ENCODE assay signal across 20 cellular contexts in the genomic region with DNA sequence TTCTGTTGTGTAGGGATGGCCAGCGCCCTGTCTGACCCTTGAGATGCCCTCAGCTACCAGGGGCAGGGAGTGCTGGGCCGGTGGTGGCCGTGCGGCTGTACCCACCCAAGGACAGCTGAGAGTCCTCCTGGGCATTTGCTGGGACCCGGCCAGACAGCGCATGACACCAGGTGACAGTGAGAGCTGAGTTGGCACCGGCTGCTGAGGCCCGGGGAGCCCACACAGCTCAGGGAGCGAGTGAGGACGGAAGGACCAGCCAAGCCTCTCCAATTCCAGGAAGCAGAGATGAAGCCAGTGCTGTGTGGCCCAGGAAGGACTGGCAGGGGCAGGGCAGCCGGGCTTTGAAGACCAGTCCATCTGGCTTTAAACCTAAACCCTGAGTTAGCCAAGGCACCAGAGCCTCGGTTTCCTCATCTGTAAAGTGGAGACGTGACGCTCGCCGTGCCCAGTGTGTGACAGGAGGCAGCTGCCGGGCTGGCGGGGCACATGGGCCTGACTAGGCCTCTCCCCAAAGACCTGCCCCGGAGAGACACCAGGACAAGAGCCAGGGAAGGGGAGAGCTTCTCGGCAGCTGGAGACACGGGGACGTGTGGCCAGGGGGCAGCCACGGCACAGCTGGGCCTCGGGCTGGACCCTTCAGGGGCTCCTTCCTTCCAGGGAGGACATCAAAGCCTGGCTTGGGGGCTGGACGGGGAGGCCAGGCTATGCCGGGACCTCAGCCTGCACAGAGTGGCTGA. TPM values are rescaled to one million over a fixed set of nuclear protein-coding genes. Genes with fewer than 3 reads are reported as not detected.
DNase-seq lines count a peak whose midpoint lies in the region; ATAC-seq, FAIRE-seq and TF ChIP-seq lines count a peak whose summit lies in the region.
"Had no signal": no experiment of that assay in that cellular context is flagged by ENCODE, and none has a peak within 500 bp of the region (broad histone marks: within the 10 kb centered on the region; RNA-seq: fewer than 3 reads in every experiment).

No MANE protein-coding gene starts in this region.

- H3K9ac ChIP-seq in liver (ENCODE audit: low read depth in 1 of 2, low read length in 2 of 2) (no peak overlapping the region), HepG2 (ENCODE audit: insufficient read depth, low read depth, low read length) (no peak overlapping the region)

- no peaks in the 10 kb centered on the region for H3K79me2 ChIP-seq in HepG2 (ENCODE audit: insufficient read depth, low read length)

- DNase-seq in HepG2 (ENCODE audit: low spot score) (no peak), Right ventricle myocardium superior (peak; percentile 88), nephron progenitor cell (peak; percentile 4), NCI-H446 (lab: John Stamatoyannopoulos, UW) (no peak), SW480 (ENCODE audit: low spot score) (no peak)
- no peak for DNase-seq in activated CD4-positive, alpha-beta T cell treated with anti-CD3 and anti-CD28 coated beads, Interleukin-2, amount 50 U/mL, for 48 hours
- no peak for DNase-seq in stimulated activated naive B cell treated with anti-CD40 and anti-IgM and Interleukin-4, amounts not matched to agents 10 μg/mL and 1 μg/mL and 100 μg/mL, for 72 hours
- DNase-seq: activated CD4-positive, alpha-beta T cell treated with anti-CD3 and anti-CD28 coated beads for 1 hour; naive thymus-derived CD4-positive, alpha-beta T cell; NCI-H526 treated with DMSO at 0.1 percent for 48 hours; PC-3 had no signal

- no peak for TF ChIP-seq EP300 in HepG2 (IDR thresholded peaks at IDR 0.05; ENCODE audit: low read depth in 2 of 2, low read length in 2 of 2)
- TF ChIP-seq EP300 in HepG2 (CRISPR knock-in tag; IDR thresholded peaks at IDR 0.05; ENCODE audit: borderline replicate concordance), result no peak

- POLR2A ChIA-PET in HepG2 (lab: Yijun Ruan, JAX), result interaction anchor here (0.6 kb wide), 1 partner anchor 46 kb away, joined by 3 read pairs; no protein-coding TSS in a partner anchor

- no peaks in the 10 kb centered on the region for H3K36me3 Mint-ChIP-seq in nephron progenitor cell (ENCODE audit: low read depth)
- no peaks in the 10 kb centered on the region for H3K36me3 Mint-ChIP-seq in stimulated activated naive B cell treated with anti-CD40 and anti-IgM and Interleukin-4, amounts not matched to agents 10 μg/mL and 1 μg/mL and 100 μg/mL, for 72 hours
- H3K36me3 Mint-ChIP-seq: naive thymus-derived CD4-positive, alpha-beta T cell had no signal

- peaks cover 26% of the 10 kb centered on the region for H3K4me1 Mint-ChIP-seq in nephron progenitor cell
- peaks cover 13 to 19% of the 10 kb centered on the region in 2 donors for H3K4me1 Mint-ChIP-seq in stimulated activated naive B cell treated with anti-CD40 and anti-IgM and Interleukin-4, amounts not matched to agents 10 μg/mL and 1 μg/mL and 100 μg/mL, for 72 hours

- CTCF ChIA-PET in HepG2 (lab: Yijun Ruan, JAX; ENCODE audit: low intra/inter-chr PET ratio, low total read pairs), result no interaction called here

- no peaks in the 10 kb centered on the region for H4K20me1 ChIP-seq in HepG2 (ENCODE audit: insufficient read depth, low read length)

- in situ Hi-C loops in HepG2 (cut with HindIII; ENCODE audit: extremely low pct_ligation_motif_present, low pct_unique_long_range_greater_than_20kb), result no loop called here

- H3K4me1 ChIP-seq in liver (ENCODE audit: control insufficient read depth in 4 of 4, insufficient read depth in 4 of 4, low read length in 3 of 4) (peaks cover 29 to 73% (median 57%) of the 10 kb centered on the region in 4 donors), HepG2 (ENCODE audit: insufficient read depth, low read length) (peaks cover 61% of the 10 kb centered on the region)

- H3K27me3 Mint-ChIP-seq in nephron progenitor cell (ENCODE audit: low read depth, poor library complexity), result peaks cover 34% of the 10 kb centered on the region
- H3K27me3 Mint-ChIP-seq in stimulated activated naive B cell treated with anti-CD40 and anti-IgM and Interleukin-4, amounts not matched to agents 10 μg/mL and 1 μg/mL and 100 μg/mL, for 72 hours, result peaks cover 0 to 3% of the 10 kb centered on the region in 2 donors

- 45% methylated on average over 26 of the region's 26 CpGs for WGBS in liver
- 75% methylated on average over 4 of the region's 26 CpGs for WGBS in HepG2 (ENCODE audit: low lambda C conversion rate)

- H3K27ac ChIP-seq in liver (ENCODE audit: low read depth in 1 of 2, low read length in 2 of 2) (peak overlapping the region; percentile 89 to 94), HepG2 (ENCODE audit: extremely low read length, insufficient read depth, low read length) (no peak overlapping the region)
- H3K27ac ChIP-seq: C4-2B, HL-60, thoracic aorta had no signal

- H3K27me3 ChIP-seq in liver (ENCODE audit: control insufficient read depth in 4 of 4, insufficient read depth in 4 of 4, low read length in 3 of 4) (no peaks in the 10 kb centered on the region), HepG2 (ENCODE audit: control insufficient read depth in 1 of 2, insufficient read depth in 2 of 2, low read length in 2 of 2) (peaks cover 19 to 73% of the 10 kb centered on the region in 2 experiments)

- TF ChIP-seq POLR2A in HepG2 (IDR thresholded peaks at IDR 0.05; ENCODE audit: insufficient read depth in 1 of 2, low read depth in 2 of 2, low read length in 2 of 2), result no peak

- H3K9me3 ChIP-seq in liver (ENCODE audit: control insufficient read depth in 4 of 4, low read length in 3 of 4) (no peaks in the 10 kb centered on the region), HepG2 (ENCODE audit: low read length) (no peaks in the 10 kb centered on the region)
- H3K9me3 ChIP-seq: thoracic aorta had no signal

- H3K36me3 ChIP-seq in liver (ENCODE audit: control insufficient read depth in 4 of 4, insufficient read depth in 3 of 4, low read depth in 1 of 4, low read length in 3 of 4), result no peaks in the 10 kb centered on the region
- no peaks in the 10 kb centered on the region for H3K36me3 ChIP-seq in HepG2 (replicated peaks in 1 of 2; ENCODE audit: control insufficient read depth in 1 of 2, insufficient read depth in 2 of 2, low read length in 2 of 2)
- H3K36me3 ChIP-seq: thoracic aorta had no signal

- TF ChIP-seq RAD21 in liver (IDR thresholded peaks at IDR 0.05) (no peak), HepG2 (CRISPR knock-in tag; IDR thresholded peaks at IDR 0.05) (no peak)

- no peak for FAIRE-seq in HepG2 (lab: Jason Lieb, UNC)
- FAIRE-seq: frontal cortex had no signal

- H3K27ac Mint-ChIP-seq in nephron progenitor cell, result no peak overlapping the region
- H3K27ac Mint-ChIP-seq in stimulated activated naive B cell treated with anti-CD40 and anti-IgM and Interleukin-4, amounts not matched to agents 10 μg/mL and 1 μg/mL and 100 μg/mL, for 72 hours, result no peak overlapping the region
- H3K27ac Mint-ChIP-seq: GM23338; naive thymus-derived CD4-positive, alpha-beta T cell had no signal

- intact Hi-C loops in HepG2 (cut with micrococcal nuclease; ENCODE audit: unreplicated experiment) (loop anchor here (5.0 kb wide), 1 partner anchor 43 kb away; no protein-coding TSS in a partner anchor), Right ventricle myocardium superior (cut with DNase I) (no loop called here)

- H3K9me3 Mint-ChIP-seq in nephron progenitor cell, result no peaks in the 10 kb centered on the region
- no peaks in the 10 kb centered on the region for H3K9me3 Mint-ChIP-seq in stimulated activated naive B cell treated with anti-CD40 and anti-IgM and Interleukin-4, amounts not matched to agents 10 μg/mL and 1 μg/mL and 100 μg/mL, for 72 hours
- H3K9me3 Mint-ChIP-seq: dendritic cell treated with granulocyte-macrophage colony-stimulating factor and Interleukin-4, amounts not matched to agents 40 ng/mL and 50 ng/mL, for 4 days; GM23338; naive thymus-derived CD4-positive, alpha-beta T cell had no signal

- ATAC-seq in HepG2, result no peak
- ATAC-seq in Right ventricle myocardium superior (ENCODE audit: poor library complexity), result peak; percentile 50
- ATAC-seq in stimulated activated naive B cell treated with anti-CD40 and anti-IgM and Interleukin-4, amounts not matched to agents 10 μg/mL and 1 μg/mL and 100 μg/mL, for 72 hours (replicated peaks), result no peak
- ATAC-seq: GM23338; naive thymus-derived CD4-positive, alpha-beta T cell; PC-3 had no signal

- H3K4me3 Mint-ChIP-seq in nephron progenitor cell, result no peak overlapping the region
- H3K4me3 Mint-ChIP-seq in stimulated activated naive B cell treated with anti-CD40 and anti-IgM and Interleukin-4, amounts not matched to agents 10 μg/mL and 1 μg/mL and 100 μg/mL, for 72 hours, result no peak overlapping the region
- H3K4me3 Mint-ChIP-seq: dendritic cell treated with granulocyte-macrophage colony-stimulating factor and Interleukin-4, amounts not matched to agents 40 ng/mL and 50 ng/mL, for 4 days; GM23338; naive thymus-derived CD4-positive, alpha-beta T cell had no signal

- H3K4me3 ChIP-seq in liver (ENCODE audit: low read depth in 1 of 3, low read length in 3 of 3), result no peak overlapping the region
- no peak overlapping the region for H3K4me3 ChIP-seq in HepG2 (replicated peaks in 1 of 3; ENCODE audit: insufficient read depth in 1 of 3, low read depth in 2 of 3, low read length in 3 of 3)
- H3K4me3 ChIP-seq: GM23338, thoracic aorta had no signal

- TF ChIP-seq CTCF in liver (IDR thresholded peaks at IDR 0.05; ENCODE audit: low read depth, low read length, missing input control) (no peak), HepG2 (CRISPR knock-in tag; IDR thresholded peaks at IDR 0.05) (no peak), nephron progenitor cell (IDR thresholded peaks at IDR 0.05) (no peak)

- no peak overlapping the region for H3K4me2 ChIP-seq in HepG2 (ENCODE audit: low read depth, low read length)
- H3K4me2 ChIP-seq: GM23338 had no signal

- no TSS peak for BruUV-seq in HepG2 (replicated peaks; lab: Mats Ljungman, UMichigan)

- H2AFZ ChIP-seq in HepG2 (ENCODE audit: low read length), result no peak overlapping the region
- H2AFZ ChIP-seq: GM23338 had no signal

RNA-seq across cellular contexts. Expression of a gene that starts 3.0 kb away (rescaled TPM):
- 100 to 1,000 TPM in 1 of 2 donors, 10 to 100 TPM in 1; 75.1 to 213 TPM for total RNA-seq in liver
- 100 to 1,000 TPM; 211 to 222 TPM for polyA plus RNA-seq in liver
- total RNA-seq in HepG2 (2016; rRNA removed; fragmentation: Illumina TruSeq; extraction: Trizol), result 2.5 and 3.9 TPM in 2 replicates
- 5.2 and 5.9 TPM in 2 replicates for total RNA-seq in HepG2 (2016; cell fraction: cytosol; rRNA removed; fragmentation: Illumina TruSeq; extraction: Trizol; ENCODE audit: low read depth)
- 2.1 and 3.5 TPM in 2 replicates for total RNA-seq in HepG2 (2016; cell fraction: insoluble cytoplasmic fraction; rRNA removed; fragmentation: Illumina TruSeq; extraction: Trizol)
- 6.3 and 6.7 TPM in 2 replicates for total RNA-seq in HepG2 (2016; cell fraction: membrane; rRNA removed; fragmentation: Illumina TruSeq; extraction: Trizol)
- total RNA-seq in HepG2 (2016; cell fraction: nucleus; rRNA removed; fragmentation: Illumina TruSeq; extraction: Trizol), result 3.1 and 3.9 TPM in 2 replicates
- polyA plus RNA-seq in HepG2 (2011; rRNA removed), result 25.8 and 33.0 TPM in 2 replicates
- 34.1 and 37.6 TPM in 2 replicates for polyA plus RNA-seq in HepG2 (2011; cell fraction: cytosol; rRNA removed)
- 32.1 and 35.6 TPM in 2 replicates for polyA plus RNA-seq in HepG2 (2011; cell fraction: nucleus; rRNA removed)
- 9.3 and 10.6 TPM in 2 replicates for polyA plus RNA-seq in HepG2 (2012)
- 8.4 and 9.1 TPM in 2 replicates for polyA plus RNA-seq in HepG2 (2016; cell fraction: cytosol; fragmentation: Illumina TruSeq; extraction: Trizol; ENCODE audit: low read depth)
- 3.6 and 3.8 TPM in 2 replicates for polyA plus RNA-seq in HepG2 (2016; cell fraction: insoluble cytoplasmic fraction; fragmentation: Illumina TruSeq; extraction: Trizol; ENCODE audit: low read depth)
- polyA plus RNA-seq in HepG2 (2016; cell fraction: membrane; fragmentation: Illumina TruSeq; extraction: Trizol; ENCODE audit: low read depth), result 9.7 and 9.8 TPM in 2 replicates
- polyA plus RNA-seq in HepG2 (2016; cell fraction: nucleus; fragmentation: Illumina TruSeq; extraction: Trizol; ENCODE audit: insufficient read depth, low read depth), result 8.2 and 8.4 TPM in 2 replicates
- polyA minus RNA-seq in HepG2 (2011; rRNA and poly(A)+ RNA removed; ENCODE audit: low replicate concordance), result 34.1 and 96.5 TPM in 2 replicates
- polyA minus RNA-seq in HepG2 (2011; cell fraction: cytosol; rRNA and poly(A)+ RNA removed), result 12.3 and 17.9 TPM in 2 replicates
- polyA minus RNA-seq in HepG2 (2011; cell fraction: nucleus; rRNA and poly(A)+ RNA removed), result 6.1 and 6.2 TPM in 2 replicates
- total RNA-seq in Right ventricle myocardium superior, result 48.6 TPM

RNA-seq across cellular contexts. Expression of a gene that starts 22.1 kb away (rescaled TPM):
- 10 to 100 TPM in 1 of 2 donors, 1 to 10 TPM in 1; 6.4 to 19.7 TPM for total RNA-seq in liver
- 1 to 10 TPM; 2.3 to 4.1 TPM for polyA plus RNA-seq in liver
- total RNA-seq in HepG2 (2016; rRNA removed; fragmentation: Illumina TruSeq; extraction: Trizol), result 0.18 and 0.28 TPM in 2 replicates
- 0.91 and 1.1 TPM in 2 replicates for total RNA-seq in HepG2 (2016; cell fraction: cytosol; rRNA removed; fragmentation: Illumina TruSeq; extraction: Trizol; ENCODE audit: low read depth)
- total RNA-seq in HepG2 (2016; cell fraction: insoluble cytoplasmic fraction; rRNA removed; fragmentation: Illumina TruSeq; extraction: Trizol), result 0.28 and 0.41 TPM in 2 replicates
- total RNA-seq in HepG2 (2016; cell fraction: membrane; rRNA removed; fragmentation: Illumina TruSeq; extraction: Trizol), result 0.99 and 1.2 TPM in 2 replicates
- 0.16 TPM in 1 of 2 replicates, not detected in the other for total RNA-seq in HepG2 (2016; cell fraction: nucleus; rRNA removed; fragmentation: Illumina TruSeq; extraction: Trizol)
- polyA plus RNA-seq in HepG2 (2011; rRNA removed), result 3.9 and 7.2 TPM in 2 replicates
- polyA plus RNA-seq in HepG2 (2011; cell fraction: cytosol; rRNA removed), result 4.8 and 7.5 TPM in 2 replicates
- 17.3 and 19.2 TPM in 2 replicates for polyA plus RNA-seq in HepG2 (2011; cell fraction: nucleus; rRNA removed)
- polyA plus RNA-seq in HepG2 (2012), result 3.2 TPM in 2 replicates
- 1.3 TPM in 2 replicates for polyA plus RNA-seq in HepG2 (2016; cell fraction: cytosol; fragmentation: Illumina TruSeq; extraction: Trizol; ENCODE audit: low read depth)
- polyA plus RNA-seq in HepG2 (2016; cell fraction: insoluble cytoplasmic fraction; fragmentation: Illumina TruSeq; extraction: Trizol; ENCODE audit: low read depth), result 0.28 and 0.45 TPM in 2 replicates
- 1.1 TPM in 2 replicates for polyA plus RNA-seq in HepG2 (2016; cell fraction: membrane; fragmentation: Illumina TruSeq; extraction: Trizol; ENCODE audit: low read depth)
- polyA plus RNA-seq in HepG2 (2016; cell fraction: nucleus; fragmentation: Illumina TruSeq; extraction: Trizol; ENCODE audit: insufficient read depth, low read depth), result 0.56 and 0.57 TPM in 2 replicates
- 0.07 and 7.1 TPM in 2 replicates for polyA minus RNA-seq in HepG2 (2011; rRNA and poly(A)+ RNA removed; ENCODE audit: low replicate concordance)
- 2.7 and 3.6 TPM in 2 replicates for polyA minus RNA-seq in HepG2 (2011; cell fraction: cytosol; rRNA and poly(A)+ RNA removed)
- polyA minus RNA-seq in HepG2 (2011; cell fraction: nucleus; rRNA and poly(A)+ RNA removed), result 1.2 TPM in 2 replicates
- total RNA-seq in Right ventricle myocardium superior, result 15.1 TPM

RNA-seq across cellular contexts. Expression of a gene that starts 27.6 kb away (rescaled TPM):
- total RNA-seq in liver, result 10 to 100 TPM; 34.5 to 38.5 TPM
- 10 to 100 TPM; 32.1 to 39.7 TPM for polyA plus RNA-seq in liver
- total RNA-seq in HepG2 (2016; rRNA removed; fragmentation: Illumina TruSeq; extraction: Trizol), result 0.20 TPM in 1 of 2 replicates, not detected in the other
- 0.61 and 0.88 TPM in 2 replicates for total RNA-seq in HepG2 (2016; cell fraction: cytosol; rRNA removed; fragmentation: Illumina TruSeq; extraction: Trizol; ENCODE audit: low read depth)
- 0.19 and 0.32 TPM in 2 replicates for total RNA-seq in HepG2 (2016; cell fraction: insoluble cytoplasmic fraction; rRNA removed; fragmentation: Illumina TruSeq; extraction: Trizol)
- 0.59 and 0.93 TPM in 2 replicates for total RNA-seq in HepG2 (2016; cell fraction: membrane; rRNA removed; fragmentation: Illumina TruSeq; extraction: Trizol)
- total RNA-seq in HepG2 (2016; cell fraction: nucleus; rRNA removed; fragmentation: Illumina TruSeq; extraction: Trizol), result 0.40 TPM in 1 of 2 replicates, not detected in the other
- 5.1 and 10.3 TPM in 2 replicates for polyA plus RNA-seq in HepG2 (2011; rRNA removed)
- polyA plus RNA-seq in HepG2 (2011; cell fraction: cytosol; rRNA removed), result 7.6 and 12.5 TPM in 2 replicates
- polyA plus RNA-seq in HepG2 (2011; cell fraction: nucleus; rRNA removed), result 20.6 and 22.6 TPM in 2 replicates
- 1.6 and 2.3 TPM in 2 replicates for polyA plus RNA-seq in HepG2 (2012)
- 0.54 and 0.89 TPM in 2 replicates for polyA plus RNA-seq in HepG2 (2016; cell fraction: cytosol; fragmentation: Illumina TruSeq; extraction: Trizol; ENCODE audit: low read depth)
- polyA plus RNA-seq in HepG2 (2016; cell fraction: insoluble cytoplasmic fraction; fragmentation: Illumina TruSeq; extraction: Trizol; ENCODE audit: low read depth), result 0.20 and 0.56 TPM in 2 replicates
- 0.68 and 0.72 TPM in 2 replicates for polyA plus RNA-seq in HepG2 (2016; cell fraction: membrane; fragmentation: Illumina TruSeq; extraction: Trizol; ENCODE audit: low read depth)
- not detected in 2 replicates for polyA plus RNA-seq in HepG2 (2016; cell fraction: nucleus; fragmentation: Illumina TruSeq; extraction: Trizol; ENCODE audit: insufficient read depth, low read depth)
- polyA minus RNA-seq in HepG2 (2011; rRNA and poly(A)+ RNA removed; ENCODE audit: low replicate concordance), result 3.6 and 4.7 TPM in 2 replicates
- 3.1 and 3.3 TPM in 2 replicates for polyA minus RNA-seq in HepG2 (2011; cell fraction: cytosol; rRNA and poly(A)+ RNA removed)
- 1.9 and 3.0 TPM in 2 replicates for polyA minus RNA-seq in HepG2 (2011; cell fraction: nucleus; rRNA and poly(A)+ RNA removed)
- total RNA-seq in Right ventricle myocardium superior, result 61.5 TPM
- polyA plus RNA-seq: naive thymus-derived CD4-positive, alpha-beta T cell had no signal

RNA-seq across cellular contexts. Expression of a gene that starts 52.5 kb away (rescaled TPM):
- total RNA-seq in liver (under 1 TPM; 0.08 to 0.14 TPM), HepG2 (2016; rRNA removed; fragmentation: Illumina TruSeq; extraction: Trizol) (0.14 and 0.53 TPM in 2 replicates), Right ventricle myocardium superior (7.7 TPM)
- polyA plus RNA-seq in liver (under 1 TPM; 0.11 to 0.12 TPM), HepG2 (2011; rRNA removed) (0.61 and 0.84 TPM in 2 replicates)
- total RNA-seq in HepG2 (2016; cell fraction: cytosol; rRNA removed; fragmentation: Illumina TruSeq; extraction: Trizol; ENCODE audit: low read depth), result not detected in 2 replicates
- 0.13 and 0.19 TPM in 2 replicates for total RNA-seq in HepG2 (2016; cell fraction: insoluble cytoplasmic fraction; rRNA removed; fragmentation: Illumina TruSeq; extraction: Trizol)
- total RNA-seq in HepG2 (2016; cell fraction: membrane; rRNA removed; fragmentation: Illumina TruSeq; extraction: Trizol), result 0.34 TPM in 2 replicates
- 0.22 TPM in 1 of 2 replicates, not detected in the other for total RNA-seq in HepG2 (2016; cell fraction: nucleus; rRNA removed; fragmentation: Illumina TruSeq; extraction: Trizol)
- 0.82 and 1.0 TPM in 2 replicates for polyA plus RNA-seq in HepG2 (2011; cell fraction: cytosol; rRNA removed)
- polyA plus RNA-seq in HepG2 (2011; cell fraction: nucleus; rRNA removed), result 0.85 and 1.8 TPM in 2 replicates
- 1.5 and 1.8 TPM in 2 replicates for polyA plus RNA-seq in HepG2 (2012)
- polyA plus RNA-seq in HepG2 (2016; cell fraction: cytosol; fragmentation: Illumina TruSeq; extraction: Trizol; ENCODE audit: low read depth), result 0.18 and 0.24 TPM in 2 replicates
- 0.27 and 0.43 TPM in 2 replicates for polyA plus RNA-seq in HepG2 (2016; cell fraction: insoluble cytoplasmic fraction; fragmentation: Illumina TruSeq; extraction: Trizol; ENCODE audit: low read depth)
- polyA plus RNA-seq in HepG2 (2016; cell fraction: membrane; fragmentation: Illumina TruSeq; extraction: Trizol; ENCODE audit: low read depth), result 0.15 and 0.43 TPM in 2 replicates
- polyA plus RNA-seq in HepG2 (2016; cell fraction: nucleus; fragmentation: Illumina TruSeq; extraction: Trizol; ENCODE audit: insufficient read depth, low read depth), result 0.41 and 0.74 TPM in 2 replicates
- 0.30 and 1.0 TPM in 2 replicates for polyA minus RNA-seq in HepG2 (2011; rRNA and poly(A)+ RNA removed; ENCODE audit: low replicate concordance)
- not detected in 2 replicates for polyA minus RNA-seq in HepG2 (2011; cell fraction: cytosol; rRNA and poly(A)+ RNA removed)
- polyA minus RNA-seq in HepG2 (2011; cell fraction: nucleus; rRNA and poly(A)+ RNA removed), result not detected in 2 replicates
- total RNA-seq: frontal cortex, lung microvascular endothelial cell, PC-3 had no signal

RNA-seq across cellular contexts. Expression of a gene that starts 58.1 kb away (rescaled TPM):
- total RNA-seq in liver, result not detected
- under 1 TPM; 0.14 to 0.32 TPM for polyA plus RNA-seq in liver
- total RNA-seq in HepG2 (2016; rRNA removed; fragmentation: Illumina TruSeq; extraction: Trizol), result not detected in 2 replicates
- total RNA-seq in HepG2 (2016; cell fraction: cytosol; rRNA removed; fragmentation: Illumina TruSeq; extraction: Trizol; ENCODE audit: low read depth), result not detected in 2 replicates
- not detected in 2 replicates for total RNA-seq in HepG2 (2016; cell fraction: insoluble cytoplasmic fraction; rRNA removed; fragmentation: Illumina TruSeq; extraction: Trizol)
- total RNA-seq in HepG2 (2016; cell fraction: membrane; rRNA removed; fragmentation: Illumina TruSeq; extraction: Trizol), result not detected in 2 replicates
- not detected in 2 replicates for total RNA-seq in HepG2 (2016; cell fraction: nucleus; rRNA removed; fragmentation: Illumina TruSeq; extraction: Trizol)
- polyA plus RNA-seq in HepG2 (2011; rRNA removed), result not detected in 2 replicates
- not detected in 2 replicates for polyA plus RNA-seq in HepG2 (2011; cell fraction: cytosol; rRNA removed)
- not detected in 2 replicates for polyA plus RNA-seq in HepG2 (2011; cell fraction: nucleus; rRNA removed)
- polyA plus RNA-seq in HepG2 (2012), result not detected in 2 replicates
- not detected in 2 replicates for polyA plus RNA-seq in HepG2 (2016; cell fraction: cytosol; fragmentation: Illumina TruSeq; extraction: Trizol; ENCODE audit: low read depth)
- not detected in 2 replicates for polyA plus RNA-seq in HepG2 (2016; cell fraction: insoluble cytoplasmic fraction; fragmentation: Illumina TruSeq; extraction: Trizol; ENCODE audit: low read depth)
- not detected in 2 replicates for polyA plus RNA-seq in HepG2 (2016; cell fraction: membrane; fragmentation: Illumina TruSeq; extraction: Trizol; ENCODE audit: low read depth)
- polyA plus RNA-seq in HepG2 (2016; cell fraction: nucleus; fragmentation: Illumina TruSeq; extraction: Trizol; ENCODE audit: insufficient read depth, low read depth), result not detected in 2 replicates
- not detected in 2 replicates for polyA minus RNA-seq in HepG2 (2011; rRNA and poly(A)+ RNA removed; ENCODE audit: low replicate concordance)
- polyA minus RNA-seq in HepG2 (2011; cell fraction: cytosol; rRNA and poly(A)+ RNA removed), result not detected in 2 replicates
- not detected in 2 replicates for polyA minus RNA-seq in HepG2 (2011; cell fraction: nucleus; rRNA and poly(A)+ RNA removed)
- 13.0 TPM for total RNA-seq in Right ventricle myocardium superior
- total RNA-seq: A673; frontal cortex; GM23338; lung microvascular endothelial cell; naive thymus-derived CD4-positive, alpha-beta T cell; PC-3 had no signal
- polyA plus RNA-seq: GM23338; naive thymus-derived CD4-positive, alpha-beta T cell had no signal

Comparison
In these comparisons a context has a peak if more than half of its experiments do, and no peak if none do; other contexts are left out.
1. RNA of a gene that starts 27.6 kb away (total RNA-seq): 61.5 TPM in Right ventricle myocardium superior (single experiment) and 34.5 to 38.5 TPM in liver; 0.19 to 0.93 TPM in HepG2; every median in the first group is over 10 times any median in the second.
2. DNase-seq: peak in Right ventricle myocardium superior (single experiment) and nephron progenitor cell (single experiment); none in HepG2 (single experiment), NCI-H446 (0 of 2), activated CD4-positive, alpha-beta T cell treated with anti-CD3 and anti-CD28 coated beads, Interleukin-2, amount 50 U/mL, for 48 hours (0 of 2), stimulated activated naive B cell treated with anti-CD40 and anti-IgM and Interleukin-4, amounts not matched to agents 10 μg/mL and 1 μg/mL and 100 μg/mL, for 72 hours (single experiment) and SW480 (single experiment).